12 cellular contexts compared by ENCODE assay signal in genomic region chr4:184548321-184548650, GRCh38.
DNase-seq lines count a peak whose midpoint lies in the region; ATAC-seq, FAIRE-seq and TF ChIP-seq lines count a peak whose summit lies in the region.
"Had no signal": no experiment of that assay in that cellular context is flagged by ENCODE, and none has a peak within 500 bp of the region (broad histone marks: within the 10 kb centered on the region; RNA-seq: fewer than 3 reads in every experiment).

No MANE protein-coding gene starts in this region.

- peak overlapping the region; percentile 68; the same call in 1 of the 2 replicates for H2AFZ ChIP-seq in OCI-LY7 (ENCODE audit: low read length)
- H2AFZ ChIP-seq in osteoblast (ENCODE audit: low read length): peak overlapping the region; percentile 47

- 52 to 64% methylated on average over 4 of the region's 4 CpGs for WGBS in thyroid gland, 2 donors

- BruUV-seq in OCI-LY7 (replicated peaks; lab: Mats Ljungman, UMichigan): no TSS peak

- H3K79me2 ChIP-seq in OCI-LY7 (ENCODE audit: insufficient read depth, low read depth, low read length) (no peaks in the 10 kb centered on the region), osteoblast (ENCODE audit: insufficient read depth, low read length) (no peaks in the 10 kb centered on the region)

- FAIRE-seq in GM12892 (lab: Jason Lieb, UNC): peak; percentile 21

- H3K27ac ChIP-seq in OCI-LY7 (ENCODE audit: low read depth, low read length, poor library complexity, severe bottlenecking): no peak overlapping the region
- no peak overlapping the region for H3K27ac ChIP-seq in osteoblast (ENCODE audit: low read depth, low read length)
- H3K27ac ChIP-seq in thyroid gland: no peak overlapping the region
- H3K27ac ChIP-seq: thoracic aorta had no signal

- H3K36me3 ChIP-seq in OCI-LY7 (ENCODE audit: insufficient read depth, low read length) (no peaks in the 10 kb centered on the region), osteoblast (ENCODE audit: insufficient read depth, low read length) (no peaks in the 10 kb centered on the region), thyroid gland (no peaks in the 10 kb centered on the region)
- H3K36me3 ChIP-seq: thoracic aorta had no signal

- TF ChIP-seq POLR2A in GM12892 (IDR thresholded peaks at IDR 0.05; ENCODE audit: low read depth, low read length) (no peak), thyroid gland (IDR thresholded peaks at IDR 0.05) (no peak)

- CTCF ChIA-PET in OCI-LY7 (lab: Charles Lee; ENCODE audit: unreplicated experiment): no interaction called here

- POLR2A ChIA-PET in OCI-LY7 (lab: Charles Lee): interaction anchor here (0.5 to 1.0 kb wide), 2 partner anchors 281 to 284 kb away, joined by 3 read pairs; no protein-coding TSS in a partner anchor

- H3K27me3 ChIP-seq in osteoblast (ENCODE audit: insufficient read depth, low read length) (peaks cover 3% of the 10 kb centered on the region), thyroid gland (no peaks in the 10 kb centered on the region)

- H3K4me1 ChIP-seq in OCI-LY7 (ENCODE audit: insufficient read depth, low read length, poor library complexity, severe bottlenecking): no peaks in the 10 kb centered on the region
- no peaks in the 10 kb centered on the region for H3K4me1 ChIP-seq in osteoblast (ENCODE audit: insufficient read depth, low read length)
- no peaks in the 10 kb centered on the region for H3K4me1 ChIP-seq in thyroid gland

- H3K4me3 ChIP-seq in OCI-LY7 (ENCODE audit: low read depth, low read length, poor library complexity, severe bottlenecking) (no peak overlapping the region), fibroblast of villous mesenchyme (ENCODE audit: low read depth, low read length) (peak overlapping the region; percentile 53), osteoblast (ENCODE audit: insufficient read depth, low read length) (no peak overlapping the region), thyroid gland (replicated peaks in 1 of 3) (no peak overlapping the region)
- H3K4me3 ChIP-seq: thoracic aorta had no signal

- no peak for DNase-seq in GM12892 (ENCODE audit: insufficient read length)
- DNase-seq in OCI-LY7 (ENCODE audit: low spot score): no peak
- no peak for DNase-seq in fibroblast of villous mesenchyme (ENCODE audit: low read depth)
- DNase-seq in osteoblast (ENCODE audit: insufficient read length, low spot score, missing footprints): peak; percentile 2
- no peak for DNase-seq in thyroid gland
- DNase-seq in NCI-H748 treated with DMSO at 0.1 percent for 48 hours (lab: John Stamatoyannopoulos, UW): no peak
- no peak for DNase-seq in GM19240 (ENCODE audit: insufficient read length, low spot score)
- DNase-seq: DMS79; effector CD4-positive, alpha-beta T cell; posterior cingulate gyrus had no signal

- TF ChIP-seq CTCF in OCI-LY7 (conservative IDR thresholded peaks at IDR 0.05; ENCODE audit: low read length) (no peak), fibroblast of villous mesenchyme (IDR thresholded peaks at IDR 0.05; ENCODE audit: insufficient read depth, low read depth, low read length) (no peak), osteoblast (IDR thresholded peaks at IDR 0.05; ENCODE audit: extremely low read depth, low read depth, low read length) (no peak), thyroid gland (IDR thresholded peaks at IDR 0.05) (no peak)

- H3K9me3 ChIP-seq in OCI-LY7 (ENCODE audit: low read length) (no peaks in the 10 kb centered on the region), osteoblast (ENCODE audit: low read depth, low read length) (no peaks in the 10 kb centered on the region), thyroid gland (no peaks in the 10 kb centered on the region)
- H3K9me3 ChIP-seq: thoracic aorta had no signal

- intact Hi-C loops in OCI-LY7 (cut with micrococcal nuclease; ENCODE audit: unreplicated experiment): no loop called here
- intact Hi-C loops in thyroid gland (cut with DNase I): loop anchor here (5.0 kb wide), 1 partner anchor 271 kb away; no protein-coding TSS in a partner anchor

- H4K20me1 ChIP-seq in OCI-LY7 (ENCODE audit: insufficient read depth, low read length) (no peaks in the 10 kb centered on the region), osteoblast (ENCODE audit: insufficient read depth, low read length) (no peaks in the 10 kb centered on the region)

- H3K4me2 ChIP-seq in OCI-LY7 (ENCODE audit: low read length): no peak overlapping the region
- H3K4me2 ChIP-seq in osteoblast (ENCODE audit: insufficient read depth, low read length): no peak overlapping the region

- ATAC-seq in GM21423 (IDR thresholded peaks at IDR 0.05; ENCODE audit: unreplicated experiment): no peak

- H3K9me2 ChIP-seq in OCI-LY7 (ENCODE audit: insufficient read depth, low read length): no peaks in the 10 kb centered on the region
